Comparison of ENCODE assay signal across 18 cellular contexts in genomic region chr7:16712916-16713315, GRCh38. TPM values are rescaled to one million over a fixed set of nuclear protein-coding genes. Genes with fewer than 3 reads are reported as not detected.
DNase-seq lines count a peak whose midpoint lies in the region; ATAC-seq and TF ChIP-seq lines count a peak whose summit lies in the region.
"Had no signal": no experiment of that assay in that cellular context is flagged by ENCODE, and none has a peak within 500 bp of the region (broad histone marks: within the 10 kb centered on the region; RNA-seq: fewer than 3 reads in every experiment).

No MANE protein-coding gene starts in this region.

- H3K4me2 ChIP-seq in mesenchymal stem cell (ENCODE audit: low read length, poor library complexity, severe bottlenecking) = no peak overlapping the region
- H3K4me2 ChIP-seq: BLaER1 had no signal

- no peak overlapping the region for H2AK5ac ChIP-seq in mesenchymal stem cell (ENCODE audit: low read length, severe bottlenecking)

- no peak overlapping the region for H2BK15ac ChIP-seq in mesenchymal stem cell (ENCODE audit: low read depth, poor library complexity, severe bottlenecking)

- intact Hi-C loops in Calu3 (cut with micrococcal nuclease; ENCODE audit: unreplicated experiment) = no loop called here

- H2AFZ ChIP-seq in mesenchymal stem cell (ENCODE audit: low read depth, low read length) = no peak overlapping the region

- TF ChIP-seq CTCF in HFFc6 (IDR thresholded peaks at IDR 0.05) (no peak), Calu3 (IDR thresholded peaks at IDR 0.05; ENCODE audit: unreplicated experiment) (no peak)

- peak overlapping the region; percentile 80 for H3K27ac Mint-ChIP-seq in HFFc6
- peak overlapping the region; percentile 91 for H3K27ac Mint-ChIP-seq in activated T-cell treated with anti-CD3 and anti-CD28 coated beads, Interleukin-2, amount 50 U/mL, for 72 hours
- H3K27ac Mint-ChIP-seq in Calu3 (ENCODE audit: unreplicated experiment) = no peak overlapping the region

- H2BK120ac ChIP-seq in mesenchymal stem cell (ENCODE audit: low read depth, low read length) = no peak overlapping the region

- H3K4me1 ChIP-seq in mesenchymal stem cell (ENCODE audit: control insufficient read depth, insufficient read depth, low read depth, low read length) = peaks cover 6% of the 10 kb centered on the region
- H3K4me1 ChIP-seq: BLaER1 had no signal

- peak; percentile 82 to 87 for ATAC-seq in activated T-cell treated with anti-CD3 and anti-CD28 coated beads, Interleukin-2, amount 50 U/mL, for 72 hours (replicated peaks in 1 of 2)
- no peak for ATAC-seq in GM21786 (IDR thresholded peaks at IDR 0.05; ENCODE audit: unreplicated experiment)

- H2BK5ac ChIP-seq in mesenchymal stem cell (ENCODE audit: low read depth, low read length, poor library complexity, severe bottlenecking) = no peak overlapping the region

- peak; percentile 90 for DNase-seq in Caki2 (ENCODE audit: low read depth)
- DNase-seq in HFFc6 = peak; percentile 57
- peak; percentile 21 to 43 for DNase-seq in activated T-cell treated with anti-CD3 and anti-CD28 coated beads, Interleukin-2, amount 50 U/mL, for 72 hours
- DNase-seq in mesenchymal stem cell = no peak
- no peak for DNase-seq in Calu3
- DNase-seq in NCI-H82 treated with DMSO at 0.1 percent for 48 hours (lab: John Stamatoyannopoulos, UW; ENCODE audit: unreplicated experiment) = no peak
- no peak for DNase-seq in NCI-H510A (lab: John Stamatoyannopoulos, UW)
- DNase-seq: DMS53; KBM-7; midbrain; NCI-H1417 treated with DMSO at 0.1 percent for 48 hours; NK-92 treated with Interleukin-12 subunit alpha and Interleukin-12 subunit beta, amount 100 ng/mL, for 24 hours; occipital lobe; SIG-M5; substantia nigra had no signal

- no peak overlapping the region for H3K9ac ChIP-seq in mesenchymal stem cell (ENCODE audit: low read length)
- H3K9ac ChIP-seq: BLaER1 had no signal

- H3K23ac ChIP-seq in mesenchymal stem cell (ENCODE audit: low read length in 2 of 2) = no peak overlapping the region

- no peak overlapping the region for H3K14ac ChIP-seq in mesenchymal stem cell (ENCODE audit: low read length in 2 of 2)

- CTCF ChIA-PET in Calu3 (lab: Charles Lee) = no interaction called here

- no peaks in the 10 kb centered on the region for H3K79me1 ChIP-seq in mesenchymal stem cell (replicated peaks; ENCODE audit: low read length, poor library complexity, severe bottlenecking)

- no peak overlapping the region for H4K8ac ChIP-seq in mesenchymal stem cell (ENCODE audit: low read length)

- in situ Hi-C loops in Caki2 (cut with HindIII; ENCODE audit: low pct_unique_long_range_greater_than_20kb, low sequenced_read_pairs) = no loop called here

- no peak overlapping the region for H3K4ac ChIP-seq in mesenchymal stem cell (ENCODE audit: low read depth in 1 of 2, low read length in 2 of 2)

- H3K9me3 ChIP-seq in mesenchymal stem cell (ENCODE audit: control insufficient read depth, low read length) = no peaks in the 10 kb centered on the region

- 0 out of 2 replicates have a peak, but pooled peaks cover 7% of the 10 kb centered on the region for H3K36me3 Mint-ChIP-seq in HFFc6 (ENCODE audit: low read depth)
- peaks cover 2 to 6% of the 10 kb centered on the region in 2 donors for H3K36me3 Mint-ChIP-seq in activated T-cell treated with anti-CD3 and anti-CD28 coated beads, Interleukin-2, amount 50 U/mL, for 72 hours (ENCODE audit: insufficient read depth in 2 of 2)
- H3K36me3 Mint-ChIP-seq in Calu3 (ENCODE audit: insufficient read depth, unreplicated experiment) = peaks cover 21% of the 10 kb centered on the region

- BruUV-seq in Calu3 (replicated peaks; lab: Mats Ljungman, UMichigan) = no TSS peak

- no peaks in the 10 kb centered on the region for H3K9me3 Mint-ChIP-seq in HFFc6
- H3K9me3 Mint-ChIP-seq in activated T-cell treated with anti-CD3 and anti-CD28 coated beads, Interleukin-2, amount 50 U/mL, for 72 hours = peaks cover 0 to 2% of the 10 kb centered on the region in 2 donors
- H3K9me3 Mint-ChIP-seq in Calu3 (ENCODE audit: low read depth, unreplicated experiment) = no peaks in the 10 kb centered on the region
- H3K9me3 Mint-ChIP-seq: activated naive CD4-positive, alpha-beta T cell treated with anti-CD3 and anti-CD28 coated beads, Interleukin-2, amount 50 U/mL, for 24 hours had no signal

- H4K91ac ChIP-seq in mesenchymal stem cell (ENCODE audit: low read length) = no peak overlapping the region

- H3K27ac ChIP-seq in mesenchymal stem cell (ENCODE audit: low read length, poor library complexity, severe bottlenecking) = peak overlapping the region; percentile 72
- H3K27ac ChIP-seq: BLaER1 had no signal

- H3K27me3 Mint-ChIP-seq in HFFc6 (ENCODE audit: insufficient read depth) (no peaks in the 10 kb centered on the region), Calu3 (ENCODE audit: unreplicated experiment) (no peaks in the 10 kb centered on the region)
- H3K27me3 Mint-ChIP-seq in activated T-cell treated with anti-CD3 and anti-CD28 coated beads, Interleukin-2, amount 50 U/mL, for 72 hours (ENCODE audit: low read depth) = no peaks in the 10 kb centered on the region
- H3K27me3 Mint-ChIP-seq: activated naive CD4-positive, alpha-beta T cell treated with anti-CD3 and anti-CD28 coated beads, Interleukin-2, amount 50 U/mL, for 24 hours had no signal

- H2BK12ac ChIP-seq in mesenchymal stem cell (ENCODE audit: low read length in 2 of 2) = no peak overlapping the region

- no peak overlapping the region for H3K4me3 ChIP-seq in mesenchymal stem cell (ENCODE audit: insufficient read depth in 1 of 2, low read depth in 1 of 2, low read length in 2 of 2)
- H3K4me3 ChIP-seq: BLaER1 had no signal

- peaks cover 66% of the 10 kb centered on the region for H3K4me1 Mint-ChIP-seq in HFFc6 (ENCODE audit: low read depth)
- peaks cover 25% of the 10 kb centered on the region for H3K4me1 Mint-ChIP-seq in activated T-cell treated with anti-CD3 and anti-CD28 coated beads, Interleukin-2, amount 50 U/mL, for 72 hours (ENCODE audit: low read depth)
- peaks cover 5% of the 10 kb centered on the region for H3K4me1 Mint-ChIP-seq in Calu3 (ENCODE audit: low read depth, unreplicated experiment)

- H3K27me3 ChIP-seq in mesenchymal stem cell (ENCODE audit: control insufficient read depth in 1 of 2, insufficient read depth in 1 of 2, low read length in 2 of 2) = no peaks in the 10 kb centered on the region
- H3K27me3 ChIP-seq: BLaER1 had no signal

- H3K4me3 Mint-ChIP-seq in HFFc6 = peak overlapping the region; percentile 51; the same call in 1 of the 2 replicates
- peak overlapping the region; percentile 46 to 61 for H3K4me3 Mint-ChIP-seq in activated T-cell treated with anti-CD3 and anti-CD28 coated beads, Interleukin-2, amount 50 U/mL, for 72 hours
- H3K4me3 Mint-ChIP-seq in Calu3 (ENCODE audit: low read depth, unreplicated experiment) = no peak overlapping the region
- H3K4me3 Mint-ChIP-seq: activated naive CD4-positive, alpha-beta T cell treated with anti-CD3 and anti-CD28 coated beads, Interleukin-2, amount 50 U/mL, for 24 hours had no signal

- no peaks in the 10 kb centered on the region for H3K36me3 ChIP-seq in mesenchymal stem cell (ENCODE audit: control insufficient read depth in 1 of 2, insufficient read depth in 2 of 2, low read depth in 1 of 2, low read length in 2 of 2)

- no peak overlapping the region for H3K18ac ChIP-seq in mesenchymal stem cell (ENCODE audit: low read depth in 1 of 2, low read length in 2 of 2)

- WGBS in mesenchymal stem cell = 98% methylated on average over 4 of the region's 4 CpGs

RNA-seq across cellular contexts. Expression of gene TSPAN13, which starts 40.6 kb away (rescaled TPM):
- 47.5 and 57.1 TPM in 2 replicates for total RNA-seq in Caki2 (2014; rRNA removed; shearing (Covaris generic); ENCODE audit: low replicate concordance)
- 10 to 100 TPM; 19.5 to 60.9 (median 23.4) TPM for total RNA-seq in HFFc6 (2021; fragmentation: NEBNext Ultra II Directional; extraction: Animal tissue kit (Norgen Biotek cat#: 25700))
- total RNA-seq in activated T-cell treated with anti-CD3 and anti-CD28 coated beads, Interleukin-2, amount 50 U/mL, for 72 hours = 1 to 10 TPM; 1.1 to 1.2 TPM
- 13.0 TPM for polyA plus RNA-seq in mesenchymal stem cell (2013, experiment 1 of 2)
- 13.7 TPM for polyA plus RNA-seq in mesenchymal stem cell (2013, experiment 2 of 2)
- total RNA-seq in Calu3 (2022) = 148 and 155 TPM in 2 replicates

Comparison
In these comparisons a context has a peak if more than half of its experiments do, and no peak if none do; other contexts are left out.
1. DNase-seq: peak in Caki2 (single experiment), HFFc6 (single experiment) and activated T-cell treated with anti-CD3 and anti-CD28 coated beads, Interleukin-2, amount 50 U/mL, for 72 hours (2 of 2); none in mesenchymal stem cell (single experiment), Calu3 (single experiment), NCI-H82 treated with DMSO at 0.1 percent for 48 hours (single experiment) and NCI-H510A (single experiment).
2. RNA of gene TSPAN13, which starts 40.6 kb away (total RNA-seq): 148 to 155 TPM in Calu3, 47.5 to 57.1 TPM in Caki2 and 19.5 to 60.9 TPM in HFFc6; 1.1 to 1.2 TPM in activated T-cell treated with anti-CD3 and anti-CD28 coated beads, Interleukin-2, amount 50 U/mL, for 72 hours; every median in the first group is over 4 times any median in the second.